ENCODE assay signal across 21 cellular contexts in genomic region chr5:138489705-138490104, GRCh38. TPM values are rescaled to one million over a fixed set of nuclear protein-coding genes. Genes with fewer than 3 reads are reported as not detected.
DNase-seq lines count a peak whose midpoint lies in the region; ATAC-seq, FAIRE-seq and TF ChIP-seq lines count a peak whose summit lies in the region.
"Had no signal": no experiment of that assay in that cellular context is flagged by ENCODE, and none has a peak within 500 bp of the region (broad histone marks: within the 10 kb centered on the region; RNA-seq: fewer than 3 reads in every experiment).

No MANE protein-coding gene starts in this region.

- no peak overlapping the region for H3K4me3 ChIP-seq in vagina
- H3K4me3 ChIP-seq: heart right ventricle had no signal

- H3K36me3 Mint-ChIP-seq in activated T-helper 17 cell treated with anti-CD3 and anti-CD28 coated beads, Interleukin-2, amount 50 U/mL, for 72 hours (ENCODE audit: low read depth) = no peaks in the 10 kb centered on the region

- no peak for ATAC-seq in activated T-helper 17 cell treated with anti-CD3 and anti-CD28 coated beads, Interleukin-2, amount 50 U/mL, for 72 hours (replicated peaks)
- no peak for ATAC-seq in HG03159 (IDR thresholded peaks at IDR 0.05; ENCODE audit: unreplicated experiment)

- peak overlapping the region; percentile 60 for H3K4me3 Mint-ChIP-seq in activated T-helper 17 cell treated with anti-CD3 and anti-CD28 coated beads, Interleukin-2, amount 50 U/mL, for 72 hours
- H3K4me3 Mint-ChIP-seq: activated naive CD4-positive, alpha-beta T cell treated with anti-CD3 and anti-CD28 coated beads for 36 hours had no signal

- H3K4me1 Mint-ChIP-seq in activated T-helper 17 cell treated with anti-CD3 and anti-CD28 coated beads, Interleukin-2, amount 50 U/mL, for 72 hours = peaks cover 12% of the 10 kb centered on the region

- DNase-seq in DMS 273 treated with DMSO at 0.1 percent for 48 hours (lab: John Stamatoyannopoulos, UW) (peak; percentile 29), inferior parietal cortex (ENCODE audit: extremely low spot score) (peak; percentile 61), posterior cingulate gyrus (peak in 9 of 10 donors; percentile 31 to 96 (median 73)), vagina (ENCODE audit: extremely low spot score in 2 of 2) (no peak), GM12891 (ENCODE audit: insufficient read length, low spot score) (no peak)
- DNase-seq in activated CD4-positive, alpha-beta T cell treated with anti-CD3 and anti-CD28 coated beads, Interleukin-2, amount 50 U/mL, for 1 hour = no peak
- DNase-seq: activated CD4-positive, alpha-beta T cell treated with anti-CD3 and anti-CD28 coated beads, Interleukin-2, amount 50 U/mL, for 48 hours; activated naive CD4-positive, alpha-beta T cell treated with anti-CD3 and anti-CD28 coated beads for 36 hours; activated T-cell treated with anti-CD3 and anti-CD28 coated beads for 4 hours; KBM-7; mesenchymal stem cell; MV-4-11; NCI-H2029; NCI-H446 treated with DMSO at 0.1 percent for 48 hours; retina; WERI-Rb-1 had no signal

- TF ChIP-seq POLR2A in vagina (IDR thresholded peaks at IDR 0.05) (no peak), GM12891 (IDR thresholded peaks at IDR 0.05; ENCODE audit: low read depth, low read length) (no peak)

- no peak for FAIRE-seq in GM12891 (lab: Jason Lieb, UNC)
- FAIRE-seq: islet of Langerhans had no signal

- no peaks in the 10 kb centered on the region for H3K9me3 Mint-ChIP-seq in activated T-helper 17 cell treated with anti-CD3 and anti-CD28 coated beads, Interleukin-2, amount 50 U/mL, for 72 hours
- H3K9me3 Mint-ChIP-seq: activated naive CD4-positive, alpha-beta T cell treated with anti-CD3 and anti-CD28 coated beads for 36 hours; neural crest cell had no signal

- no peaks in the 10 kb centered on the region for H3K27me3 ChIP-seq in vagina

- H3K4me1 ChIP-seq in vagina = peaks cover 37% of the 10 kb centered on the region

- H3K36me3 ChIP-seq in vagina = no peaks in the 10 kb centered on the region
- H3K36me3 ChIP-seq: heart right ventricle, WERI-Rb-1 had no signal

- intact Hi-C loops in posterior cingulate gyrus (cut with DNase I) = no loop called here
- intact Hi-C loops in vagina (cut with DNase I) = no loop called here

- H3K27ac Mint-ChIP-seq in activated T-helper 17 cell treated with anti-CD3 and anti-CD28 coated beads, Interleukin-2, amount 50 U/mL, for 72 hours = no peak overlapping the region
- H3K27ac Mint-ChIP-seq: activated naive CD4-positive, alpha-beta T cell treated with anti-CD3 and anti-CD28 coated beads for 36 hours had no signal

- no peak overlapping the region for H3K27ac ChIP-seq in vagina
- H3K27ac ChIP-seq: heart right ventricle, WERI-Rb-1 had no signal

- no peak for TF ChIP-seq CTCF in vagina (IDR thresholded peaks at IDR 0.05)

- H3K9me3 ChIP-seq in vagina = no peaks in the 10 kb centered on the region
- H3K9me3 ChIP-seq: heart right ventricle had no signal

- H3K27me3 Mint-ChIP-seq in activated T-helper 17 cell treated with anti-CD3 and anti-CD28 coated beads, Interleukin-2, amount 50 U/mL, for 72 hours = peaks cover 12% of the 10 kb centered on the region

TF ChIP-seq in GM12891, 5 proteins besides CTCF, POLR2A, EP300 and RAD21:
- no peak for TF ChIP-seq PAX5 (IDR thresholded peaks at IDR 0.05; ENCODE audit: insufficient read depth, low read length, severe bottlenecking)
- no peak for TF ChIP-seq POLR2AphosphoS5 (IDR thresholded peaks at IDR 0.05; ENCODE audit: low read depth, low read length)
- no peak for TF ChIP-seq POU2F2 (IDR thresholded peaks at IDR 0.05; ENCODE audit: low read depth, low read length)
- no peak for TF ChIP-seq SPI1 (IDR thresholded peaks at IDR 0.05; ENCODE audit: low read depth, low read length)
- no peak for TF ChIP-seq TAF1 (IDR thresholded peaks at IDR 0.05; ENCODE audit: low read depth, low read length)

RNA-seq across cellular contexts. Expression of gene EGR1, which starts 24.4 kb away (rescaled TPM):
- total RNA-seq in activated T-helper 17 cell treated with anti-CD3 and anti-CD28 coated beads, Interleukin-2, amount 50 U/mL, for 72 hours = 10 to 100 TPM; 14.0 to 77.6 TPM
- 119 TPM for total RNA-seq in vagina
- 21.4 TPM for polyA plus RNA-seq in GM12891 (2012; ENCODE audit: low read depth, missing spikeins)

RNA-seq across cellular contexts. Expression of gene REEP2, which starts 50.8 kb away (rescaled TPM):
- 1 to 10 TPM; 2.0 TPM for total RNA-seq in activated T-helper 17 cell treated with anti-CD3 and anti-CD28 coated beads, Interleukin-2, amount 50 U/mL, for 72 hours
- total RNA-seq in vagina = 6.1 TPM
- 2.9 TPM for polyA plus RNA-seq in GM12891 (2012; ENCODE audit: low read depth, missing spikeins)

RNA-seq across cellular contexts. Expression of gene ETF1, which starts 53.3 kb away (rescaled TPM):
- total RNA-seq in activated T-helper 17 cell treated with anti-CD3 and anti-CD28 coated beads, Interleukin-2, amount 50 U/mL, for 72 hours = 100 to 1,000 TPM in 1 of 2 donors, 10 to 100 TPM in 1; 73.0 to 159 TPM
- 60.6 TPM for total RNA-seq in vagina
- polyA plus RNA-seq in GM12891 (2012; ENCODE audit: low read depth, missing spikeins) = 58.5 TPM

Comparison
In these comparisons a context has a peak if more than half of its experiments do, and no peak if none do; other contexts are left out.
1. DNase-seq: peak in DMS 273 treated with DMSO at 0.1 percent for 48 hours (single experiment), inferior parietal cortex (single experiment) and posterior cingulate gyrus (9 of 10); none in vagina (0 of 2), GM12891 (single experiment) and activated CD4-positive, alpha-beta T cell treated with anti-CD3 and anti-CD28 coated beads, Interleukin-2, amount 50 U/mL, for 1 hour (single experiment).